Comparison of ENCODE assay signal across 1 cellular context in the genomic region with DNA sequence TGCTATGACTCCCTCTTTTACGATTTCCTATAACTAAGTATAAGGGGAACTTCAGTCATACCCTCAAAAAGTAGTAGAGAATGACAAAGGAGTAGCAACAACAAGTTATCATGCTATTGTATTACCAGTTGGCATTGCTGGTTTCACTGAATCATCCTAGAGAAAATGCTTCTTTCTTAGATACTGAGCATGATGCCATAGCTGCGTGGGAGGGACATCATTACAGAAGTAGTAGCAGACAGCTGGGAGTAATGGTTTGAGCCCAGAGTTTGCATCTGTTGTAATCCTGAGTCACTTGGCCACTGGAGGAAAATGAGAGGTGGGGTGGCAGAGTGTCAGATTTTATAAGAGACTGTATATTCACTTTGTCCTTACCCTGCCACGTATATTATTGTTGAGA.
TF ChIP-seq lines count a peak whose summit lies in the region.

No MANE protein-coding gene starts in this region.

TF ChIP-seq in SK-N-SH, 30 proteins besides CTCF, POLR2A, EP300 and RAD21 (continued from another document):
- TF ChIP-seq REST (IDR thresholded peaks at IDR 0.05; ENCODE audit: low read depth, low read length) (no peak), MAX (IDR thresholded peaks at IDR 0.05; ENCODE audit: low read depth) (no peak), MEF2A (IDR thresholded peaks at IDR 0.05; ENCODE audit: borderline replicate concordance, low read depth) (no peak), POLR2AphosphoS5 (IDR thresholded peaks at IDR 0.05; ENCODE audit: low read depth, low read length) (no peak)
TF ChIP-seq in SK-N-SH: peak in this region for 0.
